Comparison of ENCODE assay signal across 20 cellular contexts in the genomic region with DNA sequence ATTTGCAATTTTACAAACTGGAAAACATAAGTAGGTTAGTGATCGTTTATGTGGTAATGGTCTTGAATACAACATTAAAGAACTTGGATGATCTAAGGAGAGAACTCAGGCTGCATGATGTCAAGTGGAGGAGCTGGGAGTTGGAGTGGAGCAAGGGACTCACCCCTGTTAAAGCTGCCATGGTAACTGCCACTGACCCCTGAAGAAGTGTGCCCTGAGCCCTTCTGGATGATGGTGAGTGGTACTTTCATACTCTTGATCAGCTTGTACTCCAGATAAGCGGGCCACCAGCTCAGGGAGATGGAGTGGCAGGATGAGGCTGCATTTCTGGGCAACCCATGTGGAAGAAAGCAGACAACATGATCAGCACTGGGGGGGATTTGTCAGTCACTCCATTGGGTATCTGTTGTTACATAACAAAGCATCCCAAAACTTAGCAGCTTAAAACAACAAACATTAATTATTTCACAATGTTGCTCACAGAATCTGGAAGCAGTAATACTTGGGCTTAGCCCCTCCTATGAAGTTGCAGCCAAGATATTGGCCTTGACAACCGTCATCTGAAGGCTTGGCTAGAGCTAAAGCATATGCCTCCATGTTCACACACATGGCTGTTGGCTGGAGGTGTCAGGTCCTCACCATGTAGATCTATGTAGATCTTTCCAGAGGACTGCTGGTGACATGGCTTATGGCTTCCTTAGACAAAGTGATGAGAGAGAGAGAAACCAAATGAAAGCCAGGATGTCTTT.
DNase-seq lines count a peak whose midpoint lies in the region; ATAC-seq and TF ChIP-seq lines count a peak whose summit lies in the region.
"Had no signal": no experiment of that assay in that cellular context is flagged by ENCODE, and none has a peak within 500 bp of the region (broad histone marks: within the 10 kb centered on the region; RNA-seq: fewer than 3 reads in every experiment).

No MANE protein-coding gene starts in this region.

- H4K20me1 ChIP-seq in IMR-90 (ENCODE audit: insufficient read depth, low read length) = no peaks in the 10 kb centered on the region

- peak; percentile 63 for DNase-seq in DMS53 (lab: John Stamatoyannopoulos, UW)
- DNase-seq in DMS53 treated with DMSO at 0.1 percent for 48 hours (lab: John Stamatoyannopoulos, UW; ENCODE audit: unreplicated experiment) = no peak
- DNase-seq in AG09319 (ENCODE audit: extremely low read depth, low read depth) = peak; percentile 19
- no peak for DNase-seq in IMR-90
- peak; percentile 27 for DNase-seq in fibroblast of the conjunctiva (ENCODE audit: low read depth)
- DNase-seq in stimulated activated naive CD4-positive, alpha-beta T cell (lab: John Stamatoyannopoulos, UW) = no peak
- no peak for DNase-seq in type B pancreatic cell (ENCODE audit: extremely low spot score, unreplicated experiment)
- DNase-seq: CD4-positive, CD25-positive, alpha-beta regulatory T cell; GF-D8; Karpas-422; NCI-H1092 treated with DMSO at 0.1 percent for 48 hours; NCI-H1436; NCI-H1930; NCI-H2107; NCI-H446 treated with DMSO at 0.1 percent for 48 hours; RPMI8226; SHP77 treated with DMSO at 0.1 percent for 48 hours had no signal

- H3K9ac ChIP-seq in IMR-90 (ENCODE audit: low read depth, low read length) = no peak overlapping the region

- H3K18ac ChIP-seq in IMR-90 (ENCODE audit: low read depth, low read length) = no peak overlapping the region

- no peaks in the 10 kb centered on the region for H3K9me3 ChIP-seq in IMR-90 (ENCODE audit: control insufficient read depth, insufficient read depth, low read length)

- no peak overlapping the region for H3K4me2 ChIP-seq in IMR-90 (ENCODE audit: low read depth, low read length)

- H2BK120ac ChIP-seq in IMR-90 (ENCODE audit: low read depth, low read length) = no peak overlapping the region

- no peak overlapping the region for H4K8ac ChIP-seq in IMR-90 (ENCODE audit: low read depth in 2 of 2, low read length in 2 of 2)

- no peak overlapping the region for H2AK9ac ChIP-seq in IMR-90 (replicated peaks; ENCODE audit: low read depth, low read length, poor library complexity)

- CTCF ChIA-PET in IMR-90 (lab: Yijun Ruan, JAX) = interaction anchor here (1.4 kb wide), 1 partner anchor 16 kb away, joined by 8 read pairs; no protein-coding TSS in a partner anchor

- H3K14ac ChIP-seq in IMR-90 (replicated peaks; ENCODE audit: low read depth, low read length) = no peak overlapping the region

- in situ Hi-C loops in IMR-90 (cut with MboI; ENCODE audit: low sequenced_read_pairs) = no loop called here

- H3K4me1 ChIP-seq in IMR-90 (ENCODE audit: control insufficient read depth, insufficient read depth, low read length) = no peaks in the 10 kb centered on the region

- peaks cover 3% of the 10 kb centered on the region; the same call in 1 of the 2 replicates for H3K9me1 ChIP-seq in IMR-90 (ENCODE audit: insufficient read depth, low read length)

- no peak overlapping the region for H2AFZ ChIP-seq in IMR-90 (replicated peaks; ENCODE audit: low read length, poor library complexity)

- no peak overlapping the region for H4K5ac ChIP-seq in IMR-90 (ENCODE audit: low read depth, low read length)

- H3K4me3 Mint-ChIP-seq in type B pancreatic cell = no peak overlapping the region
- H3K4me3 Mint-ChIP-seq: CD4-positive, CD25-positive, alpha-beta regulatory T cell had no signal

- no peaks in the 10 kb centered on the region; the same call in 1 of the 2 replicates for H3K27me3 ChIP-seq in IMR-90 (ENCODE audit: control insufficient read depth, insufficient read depth, low read length)

- H3K4me3 ChIP-seq in IMR-90 (ENCODE audit: insufficient read depth, low read depth, low read length) = no peak overlapping the region

- no peaks in the 10 kb centered on the region for H3K4me1 Mint-ChIP-seq in type B pancreatic cell (ENCODE audit: unreplicated experiment)
- H3K4me1 Mint-ChIP-seq: CD4-positive, CD25-positive, alpha-beta regulatory T cell had no signal

- no peak for TF ChIP-seq POLR2A in IMR-90 (IDR thresholded peaks at IDR 0.05; ENCODE audit: low read depth, low read length)

- H3K9me3 Mint-ChIP-seq in type B pancreatic cell = no peaks in the 10 kb centered on the region

- no peak overlapping the region for H3K27ac ChIP-seq in IMR-90 (ENCODE audit: insufficient read depth, low read length)
- H3K27ac ChIP-seq: 22Rv1, HL-60 had no signal

- H3K36me3 Mint-ChIP-seq in type B pancreatic cell = no peaks in the 10 kb centered on the region
- H3K36me3 Mint-ChIP-seq: CD4-positive, CD25-positive, alpha-beta regulatory T cell had no signal

- POLR2A ChIA-PET in IMR-90 (lab: Charles Lee; ENCODE audit: unreplicated experiment) = interaction anchor here (0.5 to 1.1 kb wide), 2 partner anchors 25 to 26 kb away, joined by 3 to 4 read pairs; no protein-coding TSS in a partner anchor

- 100% methylated on average over 1 of the region's 3 CpGs; no CpG with 5 or more reads in 1 of the 2 experiments for WGBS in IMR-90 (ENCODE audit: extremely low coverage in 2 of 2, insufficient read length in 1 of 2), 2 experiments

- H3K4ac ChIP-seq in IMR-90 (ENCODE audit: low read depth, low read length) = no peak overlapping the region

- H3K27ac Mint-ChIP-seq in type B pancreatic cell = no peak overlapping the region
- H3K27ac Mint-ChIP-seq: CD4-positive, CD25-positive, alpha-beta regulatory T cell had no signal

- no peak overlapping the region for H2BK20ac ChIP-seq in IMR-90 (ENCODE audit: low read depth, low read length)

- no peak overlapping the region for H2BK5ac ChIP-seq in IMR-90 (ENCODE audit: low read depth, low read length, poor library complexity, severe bottlenecking)

- no peak overlapping the region for H3K23ac ChIP-seq in IMR-90 (ENCODE audit: low read depth, low read length)

- intact Hi-C loops in IMR-90 (cut with micrococcal nuclease) = no loop called here

- no peaks in the 10 kb centered on the region for H3K36me3 ChIP-seq in IMR-90 (ENCODE audit: control insufficient read depth, insufficient read depth, low read length)

- H3K56ac ChIP-seq in IMR-90 (ENCODE audit: extremely low read depth, insufficient read depth, low read length) = no peak overlapping the region

- BruUV-seq in IMR-90 (replicated peaks; lab: Mats Ljungman, UMichigan) = no TSS peak

- no peak for ATAC-seq in IMR-90 (ENCODE audit: low read depth)
- ATAC-seq: HCT116 had no signal

- no peak overlapping the region for H2AK5ac ChIP-seq in IMR-90 (ENCODE audit: low read depth, low read length)

- TF ChIP-seq CTCF in AG09319 (IDR thresholded peaks at IDR 0.05; ENCODE audit: low read depth, low read length) (no peak), IMR-90 (conservative IDR thresholded peaks at IDR 0.05; ENCODE audit: low read depth, low read length) (no peak), type B pancreatic cell (conservative IDR thresholded peaks at IDR 0.05) (no peak)

- peaks cover 23% of the 10 kb centered on the region for H3K27me3 Mint-ChIP-seq in type B pancreatic cell

- no peak for TF ChIP-seq RAD21 in IMR-90 (IDR thresholded peaks at IDR 0.05; ENCODE audit: low read length)

- no peak overlapping the region for H4K91ac ChIP-seq in IMR-90 (ENCODE audit: insufficient read depth, low read depth, low read length)

- no peaks in the 10 kb centered on the region for H3K79me1 ChIP-seq in IMR-90 (ENCODE audit: low read depth in 1 of 2, low read length in 2 of 2)

- no peak overlapping the region for H2BK15ac ChIP-seq in IMR-90 (ENCODE audit: low read depth, low read length)

- dilution Hi-C loops in IMR-90 (cut with HindIII; ENCODE audit: low sequenced_read_pairs, unreplicated experiment) = no loop called here

TF ChIP-seq in IMR-90, 13 proteins besides CTCF, POLR2A, EP300 and RAD21:
- TF ChIP-seq SMC3 (IDR thresholded peaks at IDR 0.05; ENCODE audit: low read depth, low read length) (no peak), CEBPB (IDR thresholded peaks at IDR 0.05; ENCODE audit: low read depth, low read length) (0 out of 2 replicates have a peak, but pooled peaks have one; percentile 21)
TF ChIP-seq in IMR-90: peak in this region for 1.

Comparison
In these comparisons a context has a peak if more than half of its experiments do, and no peak if none do; other contexts are left out.
1. DNase-seq: peak in DMS53 (single experiment), AG09319 (single experiment) and fibroblast of the conjunctiva (single experiment); none in DMS53 treated with DMSO at 0.1 percent for 48 hours (single experiment), IMR-90 (single experiment), stimulated activated naive CD4-positive, alpha-beta T cell (0 of 6) and type B pancreatic cell (single experiment).